11 cellular contexts compared by ENCODE assay signal in genomic region chr2:113172721-113173562, GRCh38. TPM values are rescaled to one million over a fixed set of nuclear protein-coding genes. Genes with fewer than 3 reads are reported as not detected.
DNase-seq lines count a peak whose midpoint lies in the region; ATAC-seq, FAIRE-seq and TF ChIP-seq lines count a peak whose summit lies in the region.
"Had no signal": no experiment of that assay in that cellular context is flagged by ENCODE, and none has a peak within 500 bp of the region (broad histone marks: within the 10 kb centered on the region; RNA-seq: fewer than 3 reads in every experiment).

No MANE protein-coding gene starts in this region.

- peak overlapping the region; percentile 85 for H3K27ac Mint-ChIP-seq in activated CD4-positive, alpha-beta memory T cell treated with anti-CD3 and anti-CD28 coated beads, Interleukin-2, amount 10 ng/mL, durations not matched to agents 7 days and 5 days
- no peak overlapping the region for H3K27ac Mint-ChIP-seq in osteocyte (ENCODE audit: unreplicated experiment)

- CTCF ChIA-PET in activated CD4-positive, alpha-beta memory T cell treated with anti-CD3 and anti-CD28 coated beads, Interleukin-2, amount 10 ng/mL, durations not matched to agents 7 days and 5 days (lab: Charles Lee), result interaction anchor here (0.9 to 7.9 kb wide), 9 partner anchors 9 to 217 kb away, joined by 3 to 136 read pairs (median 12); no protein-coding TSS in a partner anchor
- CTCF ChIA-PET in HepG2 (lab: Yijun Ruan, JAX; ENCODE audit: low intra/inter-chr PET ratio, low total read pairs), result no interaction called here

- intact Hi-C loops in HepG2 (cut with micrococcal nuclease; ENCODE audit: unreplicated experiment), result no loop called here
- intact Hi-C loops in heart left ventricle (cut with DNase I), result no loop called here

- TF ChIP-seq EP300 in HepG2 (IDR thresholded peaks at IDR 0.05; ENCODE audit: low read depth in 2 of 2, low read length in 2 of 2) (no peak), HepG2 (CRISPR knock-in tag; IDR thresholded peaks at IDR 0.05; ENCODE audit: borderline replicate concordance) (no peak)

- no TSS peak for BruUV-seq in HepG2 (replicated peaks; lab: Mats Ljungman, UMichigan)

- H3K27me3 Mint-ChIP-seq in activated CD4-positive, alpha-beta memory T cell treated with anti-CD3 and anti-CD28 coated beads, Interleukin-2, amount 10 ng/mL, durations not matched to agents 7 days and 5 days, result no peaks in the 10 kb centered on the region
- H3K27me3 Mint-ChIP-seq in osteocyte (ENCODE audit: unreplicated experiment), result peaks cover 2% of the 10 kb centered on the region

- WGBS in HepG2 (ENCODE audit: low lambda C conversion rate), result 75% methylated on average over 16 of the region's 16 CpGs
- WGBS in thymus, result 96% methylated on average over 16 of the region's 16 CpGs
- 90 to 94% (median 91%) methylated on average over 15 to 16 of the region's 16 CpGs for WGBS in heart left ventricle, 4 donors

- peaks cover 77% of the 10 kb centered on the region for H3K4me1 ChIP-seq in HepG2 (ENCODE audit: insufficient read depth, low read length)
- H3K4me1 ChIP-seq in thymus (ENCODE audit: control insufficient read depth, insufficient read depth, low read length), result peaks cover 36% of the 10 kb centered on the region
- H3K4me1 ChIP-seq in heart left ventricle, result peaks cover 0 to 36% (median 0%) of the 10 kb centered on the region in 12 donors
- H3K4me1 ChIP-seq: uterus had no signal

- TF ChIP-seq CTCF in HepG2 (CRISPR knock-in tag; IDR thresholded peaks at IDR 0.05) (no peak), osteocyte (IDR thresholded peaks at IDR 0.05) (no peak), coronary artery (IDR thresholded peaks at IDR 0.05) (no peak), heart left ventricle (IDR thresholded peaks at IDR 0.05) (no peak)

- H3K27me3 ChIP-seq in HepG2 (ENCODE audit: control insufficient read depth in 1 of 2, insufficient read depth in 2 of 2, low read length in 2 of 2) (peaks cover 0 to 4% of the 10 kb centered on the region in 2 experiments; a peak in 2 of 5 replicates), thymus (ENCODE audit: control insufficient read depth, insufficient read depth) (no peaks in the 10 kb centered on the region), heart left ventricle (no peaks in the 10 kb centered on the region)
- H3K27me3 ChIP-seq: uterus had no signal

- H3K9ac ChIP-seq in HepG2 (ENCODE audit: insufficient read depth, low read depth, low read length), result peak overlapping the region; percentile 48

- H3K4me3 Mint-ChIP-seq in activated CD4-positive, alpha-beta memory T cell treated with anti-CD3 and anti-CD28 coated beads, Interleukin-2, amount 10 ng/mL, durations not matched to agents 7 days and 5 days, result peak overlapping the region; percentile 80
- H3K4me3 Mint-ChIP-seq in osteocyte (ENCODE audit: unreplicated experiment), result no peak overlapping the region

- TF ChIP-seq RAD21 in HepG2 (CRISPR knock-in tag; IDR thresholded peaks at IDR 0.05), result no peak

- peak; percentile 18 for DNase-seq in activated T-cell treated with anti-CD3 and anti-CD28 coated beads, Interleukin-2, amount 50 U/mL, for 1 hour
- DNase-seq in activated T-cell treated with anti-CD3 and anti-CD28 coated beads for 4 hours, result no peak
- no peak for DNase-seq in activated CD4-positive, alpha-beta memory T cell treated with anti-CD3 and anti-CD28 coated beads, Interleukin-2, amount 10 ng/mL, durations not matched to agents 7 days and 5 days
- no peak for DNase-seq in HepG2 (ENCODE audit: low spot score)
- DNase-seq in osteocyte (ENCODE audit: extremely low spot score, unreplicated experiment), result no peak
- no peak for DNase-seq in coronary artery (ENCODE audit: low spot score)
- DNase-seq in heart left ventricle, result no peak
- DNase-seq: NCI-H2171, uterus had no signal

- FAIRE-seq in HepG2 (lab: Jason Lieb, UNC), result no peak

- no peaks in the 10 kb centered on the region for H3K9me3 ChIP-seq in HepG2 (ENCODE audit: low read length)
- peaks cover 1% of the 10 kb centered on the region for H3K9me3 ChIP-seq in thymus (ENCODE audit: control insufficient read depth)
- no peaks in the 10 kb centered on the region for H3K9me3 ChIP-seq in heart left ventricle
- H3K9me3 ChIP-seq: uterus had no signal

- H3K79me2 ChIP-seq in HepG2 (ENCODE audit: insufficient read depth, low read length), result no peaks in the 10 kb centered on the region

- no peaks in the 10 kb centered on the region for H4K20me1 ChIP-seq in HepG2 (ENCODE audit: insufficient read depth, low read length)

- no peak for ATAC-seq in HepG2
- ATAC-seq in heart left ventricle, result no peak

- peaks cover 73% of the 10 kb centered on the region for H3K4me1 Mint-ChIP-seq in activated CD4-positive, alpha-beta memory T cell treated with anti-CD3 and anti-CD28 coated beads, Interleukin-2, amount 10 ng/mL, durations not matched to agents 7 days and 5 days
- H3K4me1 Mint-ChIP-seq in osteocyte (ENCODE audit: unreplicated experiment), result no peaks in the 10 kb centered on the region

- H3K36me3 Mint-ChIP-seq in activated CD4-positive, alpha-beta memory T cell treated with anti-CD3 and anti-CD28 coated beads, Interleukin-2, amount 10 ng/mL, durations not matched to agents 7 days and 5 days (ENCODE audit: low read depth), result peaks cover 62% of the 10 kb centered on the region
- H3K36me3 Mint-ChIP-seq in osteocyte (ENCODE audit: unreplicated experiment), result no peaks in the 10 kb centered on the region

- H3K27ac ChIP-seq in HepG2 (ENCODE audit: extremely low read length, insufficient read depth, low read length), result no peak overlapping the region
- H3K27ac ChIP-seq in thymus (ENCODE audit: low read depth), result peak overlapping the region; percentile 93
- peak overlapping the region in 1 of 2 donors; percentile 27 for H3K27ac ChIP-seq in coronary artery
- H3K27ac ChIP-seq in heart left ventricle, result peak overlapping the region in 1 of 12 donors; percentile 83
- H3K27ac ChIP-seq: uterus had no signal

- H3K4me3 ChIP-seq in HepG2 (replicated peaks in 1 of 3; ENCODE audit: insufficient read depth in 1 of 3, low read depth in 2 of 3, low read length in 3 of 3), result peak overlapping the region in 1 of 3 experiments; percentile 32; a peak in 1 of 6 replicates
- H3K4me3 ChIP-seq in thymus (ENCODE audit: low read length), result peak overlapping the region; percentile 85
- H3K4me3 ChIP-seq in coronary artery, result no peak overlapping the region
- peak overlapping the region in 1 of 12 donors; percentile 63 for H3K4me3 ChIP-seq in heart left ventricle
- H3K4me3 ChIP-seq: uterus had no signal

- in situ Hi-C loops in HepG2 (cut with HindIII; ENCODE audit: extremely low pct_ligation_motif_present, low pct_unique_long_range_greater_than_20kb), result no loop called here

- no peak for TF ChIP-seq POLR2A in HepG2 (IDR thresholded peaks at IDR 0.05; ENCODE audit: insufficient read depth in 1 of 2, low read depth in 2 of 2, low read length in 2 of 2)
- no peak for TF ChIP-seq POLR2A in heart left ventricle (IDR thresholded peaks at IDR 0.05)

- peaks cover 5% of the 10 kb centered on the region for H3K9me3 Mint-ChIP-seq in activated CD4-positive, alpha-beta memory T cell treated with anti-CD3 and anti-CD28 coated beads, Interleukin-2, amount 10 ng/mL, durations not matched to agents 7 days and 5 days
- no peaks in the 10 kb centered on the region for H3K9me3 Mint-ChIP-seq in osteocyte (ENCODE audit: unreplicated experiment)

- H2AFZ ChIP-seq in HepG2 (ENCODE audit: low read length), result no peak overlapping the region

- POLR2A ChIA-PET in activated CD4-positive, alpha-beta memory T cell treated with anti-CD3 and anti-CD28 coated beads, Interleukin-2, amount 10 ng/mL, durations not matched to agents 7 days and 5 days (lab: Charles Lee), result interaction anchor here (0.7 to 5.5 kb wide), 16 partner anchors 8 to 90 kb away, joined by 3 to 108 read pairs (median 12); no protein-coding TSS in a partner anchor
- POLR2A ChIA-PET in HepG2 (lab: Yijun Ruan, JAX), result interaction anchor here (0.7 to 5.2 kb wide), 6 partner anchors 8 to 85 kb away, joined by 3 to 36 read pairs (median 14); no protein-coding TSS in a partner anchor

- no peaks in the 10 kb centered on the region for H3K36me3 ChIP-seq in HepG2 (replicated peaks in 1 of 2; ENCODE audit: control insufficient read depth in 1 of 2, insufficient read depth in 2 of 2, low read length in 2 of 2)
- H3K36me3 ChIP-seq in thymus (ENCODE audit: control insufficient read depth, insufficient read depth), result peaks cover 7% of the 10 kb centered on the region
- H3K36me3 ChIP-seq in heart left ventricle, result no peaks in the 10 kb centered on the region
- H3K36me3 ChIP-seq: uterus had no signal

- H3K4me2 ChIP-seq in HepG2 (ENCODE audit: low read depth, low read length), result peak overlapping the region; percentile 63

RNA-seq across cellular contexts. Expression of gene PSD4, which starts 0.8 kb away (rescaled TPM):
- total RNA-seq in activated CD4-positive, alpha-beta memory T cell treated with anti-CD3 and anti-CD28 coated beads, Interleukin-2, amount 10 ng/mL, durations not matched to agents 7 days and 5 days, result 100 to 1,000 TPM; 261 to 272 TPM
- 8.6 and 9.4 TPM in 2 replicates for total RNA-seq in HepG2 (2016; rRNA removed; fragmentation: Illumina TruSeq; extraction: Trizol)
- 1.8 and 2.1 TPM in 2 replicates for total RNA-seq in HepG2 (2016; cell fraction: cytosol; rRNA removed; fragmentation: Illumina TruSeq; extraction: Trizol; ENCODE audit: low read depth)
- total RNA-seq in HepG2 (2016; cell fraction: insoluble cytoplasmic fraction; rRNA removed; fragmentation: Illumina TruSeq; extraction: Trizol), result 6.4 and 9.6 TPM in 2 replicates
- total RNA-seq in HepG2 (2016; cell fraction: membrane; rRNA removed; fragmentation: Illumina TruSeq; extraction: Trizol), result 4.3 and 5.2 TPM in 2 replicates
- total RNA-seq in HepG2 (2016; cell fraction: nucleus; rRNA removed; fragmentation: Illumina TruSeq; extraction: Trizol), result 10.2 and 10.4 TPM in 2 replicates
- 5.8 and 9.1 TPM in 2 replicates for polyA plus RNA-seq in HepG2 (2011; rRNA removed)
- polyA plus RNA-seq in HepG2 (2011; cell fraction: cytosol; rRNA removed), result 4.3 and 4.7 TPM in 2 replicates
- polyA plus RNA-seq in HepG2 (2011; cell fraction: nucleus; rRNA removed), result 34.6 and 36.0 TPM in 2 replicates
- 9.7 and 12.9 TPM in 2 replicates for polyA plus RNA-seq in HepG2 (2012)
- polyA plus RNA-seq in HepG2 (2016; cell fraction: cytosol; fragmentation: Illumina TruSeq; extraction: Trizol; ENCODE audit: low read depth), result 1.3 TPM in 2 replicates
- 4.3 and 6.8 TPM in 2 replicates for polyA plus RNA-seq in HepG2 (2016; cell fraction: insoluble cytoplasmic fraction; fragmentation: Illumina TruSeq; extraction: Trizol; ENCODE audit: low read depth)
- polyA plus RNA-seq in HepG2 (2016; cell fraction: membrane; fragmentation: Illumina TruSeq; extraction: Trizol; ENCODE audit: low read depth), result 3.3 TPM in 2 replicates
- 14.7 and 15.0 TPM in 2 replicates for polyA plus RNA-seq in HepG2 (2016; cell fraction: nucleus; fragmentation: Illumina TruSeq; extraction: Trizol; ENCODE audit: insufficient read depth, low read depth)
- polyA minus RNA-seq in HepG2 (2011; rRNA and poly(A)+ RNA removed; ENCODE audit: low replicate concordance), result 3.6 and 13.9 TPM in 2 replicates
- 5.2 and 5.3 TPM in 2 replicates for polyA minus RNA-seq in HepG2 (2011; cell fraction: cytosol; rRNA and poly(A)+ RNA removed)
- polyA minus RNA-seq in HepG2 (2011; cell fraction: nucleus; rRNA and poly(A)+ RNA removed), result 11.6 and 16.2 TPM in 2 replicates
- 92.1 TPM for polyA plus RNA-seq in thymus
- total RNA-seq in osteocyte, result 6.3 and 8.9 TPM in 2 replicates
- total RNA-seq in heart left ventricle, result 10 to 100 TPM in 1 of 9 donors, 1 to 10 TPM in 5, under 1 TPM in 3; 0.65 to 23.4 (median 1.9) TPM
- polyA plus RNA-seq in heart left ventricle, result 1 to 10 TPM in 1 of 2 donors, under 1 TPM in 1; 0.99 to 1.6 TPM

RNA-seq across cellular contexts. Expression of gene IL1RN, which starts 45.5 kb away (rescaled TPM):
- 1 to 10 TPM; 2.6 to 3.3 TPM for total RNA-seq in activated CD4-positive, alpha-beta memory T cell treated with anti-CD3 and anti-CD28 coated beads, Interleukin-2, amount 10 ng/mL, durations not matched to agents 7 days and 5 days
- total RNA-seq in HepG2 (2016; rRNA removed; fragmentation: Illumina TruSeq; extraction: Trizol) (21.1 and 21.2 TPM in 2 replicates), osteocyte (not detected in 2 replicates), heart left ventricle (10 to 100 TPM in 1 of 9 donors, 1 to 10 TPM in 4, under 1 TPM in 4; 0.16 to 11.4 (median 1.0) TPM)
- 6.3 and 8.3 TPM in 2 replicates for total RNA-seq in HepG2 (2016; cell fraction: cytosol; rRNA removed; fragmentation: Illumina TruSeq; extraction: Trizol; ENCODE audit: low read depth)
- 21.0 and 24.7 TPM in 2 replicates for total RNA-seq in HepG2 (2016; cell fraction: insoluble cytoplasmic fraction; rRNA removed; fragmentation: Illumina TruSeq; extraction: Trizol)
- 18.1 and 19.8 TPM in 2 replicates for total RNA-seq in HepG2 (2016; cell fraction: membrane; rRNA removed; fragmentation: Illumina TruSeq; extraction: Trizol)
- 16.3 and 16.9 TPM in 2 replicates for total RNA-seq in HepG2 (2016; cell fraction: nucleus; rRNA removed; fragmentation: Illumina TruSeq; extraction: Trizol)
- polyA plus RNA-seq in HepG2 (2011; rRNA removed) (101 and 142 TPM in 2 replicates), thymus (16.9 TPM), heart left ventricle (under 1 TPM; 0.34 to 0.60 TPM)
- polyA plus RNA-seq in HepG2 (2011; cell fraction: cytosol; rRNA removed), result 92.3 and 115 TPM in 2 replicates
- polyA plus RNA-seq in HepG2 (2011; cell fraction: nucleus; rRNA removed), result 29.8 and 45.4 TPM in 2 replicates
- 96.1 and 98.3 TPM in 2 replicates for polyA plus RNA-seq in HepG2 (2012)
- 12.2 and 14.7 TPM in 2 replicates for polyA plus RNA-seq in HepG2 (2016; cell fraction: cytosol; fragmentation: Illumina TruSeq; extraction: Trizol; ENCODE audit: low read depth)
- 46.6 and 48.4 TPM in 2 replicates for polyA plus RNA-seq in HepG2 (2016; cell fraction: insoluble cytoplasmic fraction; fragmentation: Illumina TruSeq; extraction: Trizol; ENCODE audit: low read depth)
- polyA plus RNA-seq in HepG2 (2016; cell fraction: membrane; fragmentation: Illumina TruSeq; extraction: Trizol; ENCODE audit: low read depth), result 32.1 and 33.8 TPM in 2 replicates
- 23.4 and 24.9 TPM in 2 replicates for polyA plus RNA-seq in HepG2 (2016; cell fraction: nucleus; fragmentation: Illumina TruSeq; extraction: Trizol; ENCODE audit: insufficient read depth, low read depth)
- polyA minus RNA-seq in HepG2 (2011; rRNA and poly(A)+ RNA removed; ENCODE audit: low replicate concordance), result 0.42 and 94.0 TPM in 2 replicates
- polyA minus RNA-seq in HepG2 (2011; cell fraction: cytosol; rRNA and poly(A)+ RNA removed), result 35.5 and 37.1 TPM in 2 replicates
- polyA minus RNA-seq in HepG2 (2011; cell fraction: nucleus; rRNA and poly(A)+ RNA removed), result 29.4 and 42.8 TPM in 2 replicates
- total RNA-seq: Daoy had no signal

Comparison
In these comparisons a context has a peak if more than half of its experiments do, and no peak if none do; other contexts are left out.
1. RNA of gene PSD4, which starts 0.8 kb away (total RNA-seq): 261 to 272 TPM in activated CD4-positive, alpha-beta memory T cell treated with anti-CD3 and anti-CD28 coated beads, Interleukin-2, amount 10 ng/mL, durations not matched to agents 7 days and 5 days; 1.8 to 10.4 TPM in HepG2, 6.3 to 8.9 TPM in osteocyte and 0.65 to 23.4 TPM in heart left ventricle; every median in the first group is over 10 times any median in the second.